Comparison of ENCODE assay signal across 15 cellular contexts in genomic region chr14:49464885-49465284, GRCh38.
A peak's percentile ranks its signal among the peaks of the same experiment; 100 is the strongest.
DNase-seq lines count a peak whose midpoint lies in the region; ATAC-seq, FAIRE-seq and TF ChIP-seq lines count a peak whose summit lies in the region.
"Had no signal": no experiment of that assay in that cellular context is flagged by ENCODE, and none has a peak within 500 bp of the region (broad histone marks: within the 10 kb centered on the region; RNA-seq: fewer than 3 reads in every experiment).

No MANE protein-coding gene starts in this region.

- H3K27ac ChIP-seq in A549, result no peak overlapping the region
- H3K27ac ChIP-seq: BLaER1, right lobe of liver, thyroid gland had no signal

- no peak overlapping the region for H3K4me3 ChIP-seq in A549
- no peak overlapping the region for H3K4me3 ChIP-seq in GM12875 (ENCODE audit: low read depth, low read length)
- H3K4me3 ChIP-seq in fibroblast of the aortic adventitia (ENCODE audit: low read depth, low read length), result no peak overlapping the region
- H3K4me3 ChIP-seq: BLaER1, right lobe of liver, thyroid gland had no signal

- H3K4me2 ChIP-seq in A549, result no peak overlapping the region
- H3K4me2 ChIP-seq: BLaER1 had no signal

- TF ChIP-seq EP300 in A549 (IDR thresholded peaks at IDR 0.05), result no peak

- 0 out of 3 replicates have a peak, but pooled peaks cover 4% of the 10 kb centered on the region for H3K9me3 ChIP-seq in A549
- H3K9me3 ChIP-seq: BLaER1, right lobe of liver, thyroid gland had no signal

- POLR2A ChIA-PET in A549 (lab: Yijun Ruan, JAX), result no interaction called here

- TF ChIP-seq POLR2A in A549 (IDR thresholded peaks at IDR 0.05; ENCODE audit: low read length), result no peak

- WGBS in A549 (ENCODE audit: missing lambda C conversion rate), result 69% methylated on average over 1 of the region's 1 CpG

- TF ChIP-seq CTCF in A549 (IDR thresholded peaks at IDR 0.05), result no peak
- TF ChIP-seq CTCF in GM12875 (IDR thresholded peaks at IDR 0.05; ENCODE audit: borderline replicate concordance, insufficient read depth, low read depth, low read length), result 0 out of 2 replicates have a peak, but pooled peaks have one; percentile 13
- TF ChIP-seq CTCF in fibroblast of the aortic adventitia (IDR thresholded peaks at IDR 0.05; ENCODE audit: insufficient read depth, low read length), result peak; percentile 12

- CTCF ChIA-PET in A549 (lab: Yijun Ruan, JAX), result interaction anchor here (0.5 to 1.2 kb wide), 2 partner anchors 46 to 159 kb away, joined by 3 read pairs; no protein-coding TSS in a partner anchor

- DNase-seq in A549 (ENCODE audit: low read depth in 1 of 2, low spot score in 1 of 2) (peak; percentile 15 to 20), RKO (ENCODE audit: low spot score) (peak; percentile 8), fibroblast of the aortic adventitia (ENCODE audit: low read depth) (no peak), DMS153 treated with DMSO at 0.1 percent for 48 hours (lab: John Stamatoyannopoulos, UW; ENCODE audit: unreplicated experiment) (no peak)
- DNase-seq in activated effector memory CD4-positive, alpha-beta T cell treated with Interleukin-2 at 50 U/mL for 16 hours, result no peak
- DNase-seq: activated naive CD8-positive, alpha-beta T cell treated with anti-CD3 and anti-CD28 coated beads, Interleukin-2, amount 50 U/mL, for 24 hours; effector memory CD8-positive, alpha-beta T cell; NK-92 treated with Interleukin-12 subunit alpha and Interleukin-12 subunit beta, amount 100 ng/mL, for 24 hours; right lobe of liver; T-helper 2 cell; thyroid gland had no signal

- peak; percentile 63 to 76; a peak in 4 of 6 replicates for ATAC-seq in A549
- no peak for ATAC-seq in HG03469 (IDR thresholded peaks at IDR 0.05; ENCODE audit: unreplicated experiment)
- no peak for ATAC-seq in GM21381 (IDR thresholded peaks at IDR 0.05; ENCODE audit: unreplicated experiment)
- ATAC-seq: activated naive CD8-positive, alpha-beta T cell treated with anti-CD3 and anti-CD28 coated beads, Interleukin-2, amount 50 U/mL, for 24 hours; effector memory CD8-positive, alpha-beta T cell had no signal

- TF ChIP-seq RAD21 in A549 (conservative IDR thresholded peaks at IDR 0.05 in 1 of 2, IDR thresholded peaks at IDR 0.05 in 1 of 2), result no peak

- no peaks in the 10 kb centered on the region for H3K4me1 ChIP-seq in A549
- H3K4me1 ChIP-seq: BLaER1, right lobe of liver, thyroid gland had no signal

- no peak for FAIRE-seq in A549 (lab: Jason Lieb, UNC)

TF ChIP-seq in A549, 52 proteins besides CTCF, POLR2A, EP300 and RAD21:
- TF ChIP-seq PBX3 (IDR thresholded peaks at IDR 0.05) (no peak), BHLHE40 (IDR thresholded peaks at IDR 0.05; ENCODE audit: low read depth, low read length) (no peak), E2F6 (IDR thresholded peaks at IDR 0.05; ENCODE audit: borderline replicate concordance, low read depth) (no peak), HOXB5 (CRISPR knock-in tag; IDR thresholded peaks at IDR 0.05) (no peak), SMC3 (IDR thresholded peaks at IDR 0.05) (no peak), FOSL2 (IDR thresholded peaks at IDR 0.05) (no peak), FOSL2 (CRISPR knock-in tag; IDR thresholded peaks at IDR 0.05) (no peak), HES2 (IDR thresholded peaks at IDR 0.05) (no peak), ESRRA (IDR thresholded peaks at IDR 0.05; ENCODE audit: borderline replicate concordance, low read length) (no peak), JUNB (IDR thresholded peaks at IDR 0.05) (no peak), MAZ (IDR thresholded peaks at IDR 0.05; ENCODE audit: borderline replicate concordance, low read depth, low read length) (no peak), CBX2 (IDR thresholded peaks at IDR 0.05; ENCODE audit: borderline replicate concordance, low read depth) (no peak), FOSB (CRISPR knock-in tag; IDR thresholded peaks at IDR 0.05) (no peak), ZC3H11A (IDR thresholded peaks at IDR 0.05) (no peak), REST (IDR thresholded peaks at IDR 0.05) (no peak), HOXB13 (CRISPR knock-in tag; IDR thresholded peaks at IDR 0.05; ENCODE audit: low read depth) (no peak), RCOR1 (IDR thresholded peaks at IDR 0.05; ENCODE audit: low read depth, low read length) (no peak)

Comparison
In these comparisons a context has a peak if more than half of its experiments do, and no peak if none do; other contexts are left out.
1. ATAC-seq: peak in A549 (2 of 2); none in HG03469 (single experiment) and GM21381 (single experiment).
2. DNase-seq: peak in A549 (2 of 2) and RKO (single experiment); none in fibroblast of the aortic adventitia (single experiment), DMS153 treated with DMSO at 0.1 percent for 48 hours (single experiment) and activated effector memory CD4-positive, alpha-beta T cell treated with Interleukin-2 at 50 U/mL for 16 hours (single experiment).